11 cellular contexts compared by ENCODE assay signal in genomic region chr14:91387996-91388395, GRCh38. TPM values are rescaled to one million over a fixed set of nuclear protein-coding genes. Genes with fewer than 3 reads are reported as not detected.
DNase-seq lines count a peak whose midpoint lies in the region; ATAC-seq and TF ChIP-seq lines count a peak whose summit lies in the region.
"Had no signal": no experiment of that assay in that cellular context is flagged by ENCODE, and none has a peak within 500 bp of the region (broad histone marks: within the 10 kb centered on the region; RNA-seq: fewer than 3 reads in every experiment).

No MANE protein-coding gene starts in this region.

- H3K36me3 ChIP-seq in stomach: no peaks in the 10 kb centered on the region
- H3K36me3 ChIP-seq: tibial nerve had no signal

- ATAC-seq in activated T-cell treated with anti-CD3 and anti-CD28 coated beads, Interleukin-2, amount 50 U/mL, for 4 hours: no peak
- no peak for ATAC-seq in activated B cell treated with CpG ODN at 0.5 μM for 24 hours (ENCODE audit: low read depth)
- peak; percentile 2 for ATAC-seq in foreskin keratinocyte
- no peak for ATAC-seq in HG02884 (IDR thresholded peaks at IDR 0.05; ENCODE audit: unreplicated experiment)

- H3K4me1 Mint-ChIP-seq in activated T-cell treated with anti-CD3 and anti-CD28 coated beads, Interleukin-2, amount 50 U/mL, for 4 hours (ENCODE audit: low read depth): peaks cover 90% of the 10 kb centered on the region
- H3K4me1 Mint-ChIP-seq in activated B cell treated with CpG ODN at 0.5 μM for 24 hours: peaks cover 81% of the 10 kb centered on the region

- H3K4me1 ChIP-seq in foreskin keratinocyte: peaks cover 9% of the 10 kb centered on the region
- H3K4me1 ChIP-seq in stomach: peaks cover 22 to 64% (median 32%) of the 10 kb centered on the region in 4 donors

- intact Hi-C loops in activated B cell treated with CpG ODN at 0.5 μM for 24 hours (cut with micrococcal nuclease): loop anchor here (1.0 kb wide), 2 partner anchors 10 to 14 kb away; no protein-coding TSS in a partner anchor
- intact Hi-C loops in stomach (cut with DNase I; ENCODE audit: low total_unique reads): no loop called here

- TF ChIP-seq POLR2A in stomach (IDR thresholded peaks at IDR 0.05): no peak

- no peaks in the 10 kb centered on the region for H3K27me3 Mint-ChIP-seq in activated T-cell treated with anti-CD3 and anti-CD28 coated beads, Interleukin-2, amount 50 U/mL, for 4 hours (ENCODE audit: low read depth)
- no peaks in the 10 kb centered on the region for H3K27me3 Mint-ChIP-seq in activated B cell treated with CpG ODN at 0.5 μM for 24 hours

- no peaks in the 10 kb centered on the region for H3K27me3 ChIP-seq in foreskin keratinocyte
- no peaks in the 10 kb centered on the region for H3K27me3 ChIP-seq in stomach

- no peak overlapping the region for H3K4me3 ChIP-seq in stomach
- H3K4me3 ChIP-seq: tibial nerve had no signal

- no peak overlapping the region for H3K27ac ChIP-seq in foreskin keratinocyte
- H3K27ac ChIP-seq in stomach: peak overlapping the region; percentile 41 to 75 (median 52)
- H3K27ac ChIP-seq: HL-60, tibial nerve had no signal

- TF ChIP-seq CTCF in activated B cell treated with CpG ODN at 0.5 μM for 24 hours (IDR thresholded peaks at IDR 0.05) (no peak), foreskin keratinocyte (conservative IDR thresholded peaks at IDR 0.05) (no peak), stomach (IDR thresholded peaks at IDR 0.05) (no peak)

- peak overlapping the region; percentile 68 for H3K27ac Mint-ChIP-seq in activated B cell treated with CpG ODN at 0.5 μM for 24 hours

- peak overlapping the region; percentile 35 for H3K4me3 Mint-ChIP-seq in activated T-cell treated with anti-CD3 and anti-CD28 coated beads, Interleukin-2, amount 50 U/mL, for 4 hours
- peak overlapping the region; percentile 28 for H3K4me3 Mint-ChIP-seq in activated B cell treated with CpG ODN at 0.5 μM for 24 hours

- DNase-seq in activated T-cell treated with anti-CD3 and anti-CD28 coated beads, Interleukin-2, amount 50 U/mL, for 4 hours: no peak
- DNase-seq in activated T-cell treated with anti-CD3 and anti-CD28 coated beads, Interleukin-2, amount 50 U/mL, for 1 hour: no peak
- DNase-seq in activated B cell treated with CpG ODN at 0.5 μM for 24 hours: no peak
- DNase-seq in foreskin keratinocyte: no peak
- no peak for DNase-seq in stomach
- DNase-seq in LoVo (ENCODE audit: low spot score): no peak
- no peak for DNase-seq in NOMO-1 treated with DMSO at 0.1 percent for 48 hours (lab: John Stamatoyannopoulos, UW; ENCODE audit: unreplicated experiment)
- DNase-seq: left ventricle myocardium superior had no signal

- POLR2A ChIA-PET in activated B cell treated with CpG ODN at 0.5 μM for 24 hours (lab: Charles Lee): interaction anchor here (0.9 to 2.9 kb wide), 7 partner anchors 12 to 33 kb away, joined by 3 to 12 read pairs (median 3); partner anchors contain the start of gene CCDC88C

- H3K9me3 ChIP-seq in stomach: no peaks in the 10 kb centered on the region
- H3K9me3 ChIP-seq: tibial nerve had no signal

- CTCF ChIA-PET in activated B cell treated with CpG ODN at 0.5 μM for 24 hours (lab: Charles Lee): interaction anchor here (1.0 to 1.9 kb wide), 2 partner anchors 14 to 65 kb away, joined by 3 to 6 read pairs; no protein-coding TSS in a partner anchor

- H3K9me3 Mint-ChIP-seq in activated T-cell treated with anti-CD3 and anti-CD28 coated beads, Interleukin-2, amount 50 U/mL, for 4 hours: no peaks in the 10 kb centered on the region
- no peaks in the 10 kb centered on the region for H3K9me3 Mint-ChIP-seq in activated B cell treated with CpG ODN at 0.5 μM for 24 hours

- 72 to 86% (median 77%) methylated on average over 11 of the region's 11 CpGs for WGBS in stomach, 5 donors

- peaks cover 1% of the 10 kb centered on the region for H3K36me3 Mint-ChIP-seq in activated T-cell treated with anti-CD3 and anti-CD28 coated beads, Interleukin-2, amount 50 U/mL, for 4 hours (ENCODE audit: insufficient read depth)
- peaks cover 28% of the 10 kb centered on the region for H3K36me3 Mint-ChIP-seq in activated B cell treated with CpG ODN at 0.5 μM for 24 hours (ENCODE audit: low read depth)

- no peak for TF ChIP-seq EP300 in stomach (IDR thresholded peaks at IDR 0.05)

RNA-seq across cellular contexts. Expression of gene CCDC88C, which starts 29.6 kb away (rescaled TPM):
- total RNA-seq in activated T-cell treated with anti-CD3 and anti-CD28 coated beads, Interleukin-2, amount 50 U/mL, for 4 hours: 10 to 100 TPM; 50.3 to 60.2 (median 58.2) TPM
- total RNA-seq in activated B cell treated with CpG ODN at 0.5 μM for 24 hours (153 and 164 TPM in 2 replicates), foreskin keratinocyte (5.0 and 7.4 TPM in 2 replicates), stomach (10 to 100 TPM; 19.3 to 66.9 (median 41.5) TPM)
- polyA plus RNA-seq in foreskin keratinocyte (2.4 and 3.7 TPM in 2 replicates), stomach (10 to 100 TPM; 10.5 to 13.0 (median 12.4) TPM)
